12 cellular contexts compared by ENCODE assay signal in genomic region chr4:21697583-21697982, GRCh38.
DNase-seq lines count a peak whose midpoint lies in the region; ATAC-seq and TF ChIP-seq lines count a peak whose summit lies in the region.
"Had no signal": no experiment of that assay in that cellular context is flagged by ENCODE, and none has a peak within 500 bp of the region (broad histone marks: within the 10 kb centered on the region; RNA-seq: fewer than 3 reads in every experiment).

No MANE protein-coding gene starts in this region.

- H3K4me1 ChIP-seq in mesodermal cell (ENCODE audit: control insufficient read depth, insufficient read depth, low read length, poor library complexity, severe bottlenecking) (peaks cover 7% of the 10 kb centered on the region), psoas muscle (no peaks in the 10 kb centered on the region)

- peaks cover 0 to 2% (median 0%) of the 10 kb centered on the region in 3 donors for H3K27me3 ChIP-seq in psoas muscle (ENCODE audit: insufficient read depth in 3 of 3, low read length in 2 of 3)

- no peak for TF ChIP-seq CTCF in psoas muscle (IDR thresholded peaks at IDR 0.05)

- WGBS in mesodermal cell (ENCODE audit: insufficient coverage in 2 of 2), 2 experiments = 10 to 23% methylated on average over 3 to 4 of the region's 10 CpGs
- 19 to 27% (median 23%) methylated on average over 10 of the region's 10 CpGs for WGBS in psoas muscle, 3 donors

- intact Hi-C loops in psoas muscle (cut with DNase I) = no loop called here

- peak; percentile 23 for DNase-seq in Daoy (ENCODE audit: low read depth)
- peak; percentile 57 for DNase-seq in NCI-H1105 treated with DMSO at 0.1 percent for 48 hours (lab: John Stamatoyannopoulos, UW)
- DNase-seq in ecto neural progenitor cell (ENCODE audit: low spot score) = peak; percentile 62
- DNase-seq in psoas muscle = no peak
- DNase-seq in NCI-H2081 treated with DMSO at 0.1 percent for 48 hours (lab: John Stamatoyannopoulos, UW) = no peak
- no peak for DNase-seq in NCI-H187 treated with DMSO at 0.1 percent for 48 hours (lab: John Stamatoyannopoulos, UW)
- DNase-seq in stimulated activated CD4-positive, alpha-beta T cell treated with anti-CD3 and anti-CD28 coated beads, Interleukin-1b, Interleukin-23, amount 100 ng/mL, for 48 hours = no peak
- DNase-seq: activated naive CD4-positive, alpha-beta T cell treated with Interleukin-2 at 50 U/mL for 16 hours; effector memory CD8-positive, alpha-beta T cell; NCI-H345 had no signal

- no peak for ATAC-seq in psoas muscle
- ATAC-seq: effector memory CD8-positive, alpha-beta T cell had no signal

- H3K9me3 ChIP-seq in mesodermal cell (ENCODE audit: control insufficient read depth, low read length) (no peaks in the 10 kb centered on the region), psoas muscle (no peaks in the 10 kb centered on the region)

- H3K4me3 ChIP-seq in mesodermal cell (ENCODE audit: extremely low read depth, insufficient read depth, low read length, poor library complexity, severe bottlenecking) (peak overlapping the region; percentile 12), psoas muscle (no peak overlapping the region)
- H3K4me3 ChIP-seq: lung had no signal

- H3K36me3 ChIP-seq in mesodermal cell (ENCODE audit: control insufficient read depth, insufficient read depth, low read length) = no peaks in the 10 kb centered on the region
- H3K36me3 ChIP-seq in psoas muscle (ENCODE audit: insufficient read depth in 1 of 2, low read depth in 1 of 2) = no peaks in the 10 kb centered on the region

- H3K27ac ChIP-seq in mesodermal cell (ENCODE audit: low read depth, low read length, severe bottlenecking) (no peak overlapping the region), psoas muscle (no peak overlapping the region)

Comparison
In these comparisons a context has a peak if more than half of its experiments do, and no peak if none do; other contexts are left out.
1. DNase-seq: peak in Daoy (single experiment), NCI-H1105 treated with DMSO at 0.1 percent for 48 hours (single experiment) and ecto neural progenitor cell (single experiment); none in psoas muscle (0 of 2), NCI-H2081 treated with DMSO at 0.1 percent for 48 hours (single experiment), NCI-H187 treated with DMSO at 0.1 percent for 48 hours (single experiment) and stimulated activated CD4-positive, alpha-beta T cell treated with anti-CD3 and anti-CD28 coated beads, Interleukin-1b, Interleukin-23, amount 100 ng/mL, for 48 hours (single experiment).